Comparison of ENCODE assay signal across 1 cellular context in the genomic region with DNA sequence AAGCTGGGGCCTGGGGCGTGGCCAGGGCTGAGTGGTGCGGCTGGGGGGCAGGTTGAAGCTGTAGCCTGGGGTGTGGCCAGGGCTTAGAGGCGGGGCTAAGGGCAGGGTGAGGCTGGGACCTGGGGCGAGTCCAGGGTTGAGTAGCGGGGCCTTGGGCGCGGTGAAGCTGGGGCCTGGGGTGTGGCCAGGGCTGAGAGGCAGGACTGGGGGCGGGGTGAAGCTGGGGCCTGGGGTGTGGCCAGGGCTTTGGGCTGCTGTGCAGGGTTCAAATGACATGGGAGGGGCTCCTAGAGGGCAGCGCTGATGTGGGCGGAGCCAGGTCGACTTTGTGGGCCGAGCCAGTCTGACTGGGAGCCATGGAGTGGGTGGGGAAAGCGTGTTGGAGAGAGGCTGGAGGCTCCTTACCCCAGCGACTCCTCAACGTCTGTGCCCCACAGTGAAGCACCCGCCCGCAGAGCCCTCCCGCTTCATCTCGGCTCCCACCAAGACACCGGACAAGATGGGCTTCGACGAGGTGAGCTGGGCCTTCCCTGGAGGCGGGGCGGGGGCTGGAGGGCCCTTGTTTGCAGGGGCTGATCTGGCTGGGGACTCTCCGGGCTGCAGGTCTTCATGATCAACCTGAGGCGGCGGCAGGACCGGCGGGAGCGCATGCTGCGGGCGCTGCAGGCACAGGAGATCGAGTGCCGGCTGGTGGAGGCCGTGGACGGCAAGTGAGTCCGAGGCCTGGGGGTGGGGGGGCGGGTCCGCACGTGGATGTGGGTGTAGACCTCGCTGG.
TF ChIP-seq lines count a peak whose summit lies in the region.

No MANE protein-coding gene starts in this region.

TF ChIP-seq in GM12878, 131 proteins besides CTCF, POLR2A, EP300 and RAD21 (continued from another document):
- TF ChIP-seq BCLAF1 (IDR thresholded peaks at IDR 0.05) (no peak), NKRF (conservative IDR thresholded peaks at IDR 0.05) (no peak), BACH1 (IDR thresholded peaks at IDR 0.05; ENCODE audit: borderline replicate concordance) (no peak), BCL11A (IDR thresholded peaks at IDR 0.05; ENCODE audit: low read depth, low read length) (no peak)
